ENCODE assay signal across 15 cellular contexts in genomic region chr4:81499840-81500239, GRCh38. TPM values are rescaled to one million over a fixed set of nuclear protein-coding genes. Genes with fewer than 3 reads are reported as not detected.
DNase-seq lines count a peak whose midpoint lies in the region; ATAC-seq and TF ChIP-seq lines count a peak whose summit lies in the region.
"Had no signal": no experiment of that assay in that cellular context is flagged by ENCODE, and none has a peak within 500 bp of the region (broad histone marks: within the 10 kb centered on the region; RNA-seq: fewer than 3 reads in every experiment).

No MANE protein-coding gene starts in this region.

- no peak for ATAC-seq in GM21737 (IDR thresholded peaks at IDR 0.05; ENCODE audit: unreplicated experiment)
- ATAC-seq: activated CD4-positive, CD25-positive, alpha-beta regulatory T cell treated with anti-CD3 and anti-CD28 coated beads, Interleukin-2, amount 50 U/mL, for 24 hours had no signal

- H3K9me3 ChIP-seq in Loucy (ENCODE audit: insufficient read depth, low read depth, low read length) (no peaks in the 10 kb centered on the region), Peyer's patch (no peaks in the 10 kb centered on the region), HAP-1 (no peaks in the 10 kb centered on the region)
- H3K9me3 ChIP-seq: esophagus muscularis mucosa, vagina had no signal

- H4K20me1 ChIP-seq in Loucy (ENCODE audit: insufficient read depth, low read length, poor library complexity, severe bottlenecking): no peaks in the 10 kb centered on the region

- no peaks in the 10 kb centered on the region for H3K79me2 ChIP-seq in Loucy (ENCODE audit: insufficient read depth, low read length)

- H3K4me3 ChIP-seq in Loucy (ENCODE audit: low read length, poor library complexity, severe bottlenecking) (no peak overlapping the region), Peyer's patch (no peak overlapping the region), HAP-1 (no peak overlapping the region)
- H3K4me3 ChIP-seq: esophagus muscularis mucosa, vagina had no signal

- peaks cover 27% of the 10 kb centered on the region for H3K4me1 ChIP-seq in Loucy (ENCODE audit: insufficient read depth, low read length, poor library complexity, severe bottlenecking)
- H3K4me1 ChIP-seq in Peyer's patch: peaks cover 0 to 4% (median under 1%) of the 10 kb centered on the region in 4 donors
- no peaks in the 10 kb centered on the region for H3K4me1 ChIP-seq in HAP-1

- DNase-seq in ACHN: peak; percentile 35
- DNase-seq in NCI-H524 (lab: John Stamatoyannopoulos, UW): peak; percentile 82 to 89
- peak; percentile 66 for DNase-seq in islet precursor cell
- DNase-seq in Peyer's patch: no peak
- no peak for DNase-seq in SHP77 (lab: John Stamatoyannopoulos, UW)
- DNase-seq in HAP-1 (ENCODE audit: low spot score in 2 of 2): no peak
- DNase-seq: EL, GOT3, hypothalamus, mammary epithelial cell had no signal

- H3K27me3 ChIP-seq in Loucy (ENCODE audit: insufficient read depth, low read length, poor library complexity, severe bottlenecking): no peaks in the 10 kb centered on the region
- H3K27me3 ChIP-seq in Peyer's patch: no peaks in the 10 kb centered on the region
- H3K27me3 ChIP-seq in HAP-1 (ENCODE audit: low read depth): 0 out of 2 replicates have a peak, but pooled peaks cover 2% of the 10 kb centered on the region
- H3K27me3 ChIP-seq: esophagus muscularis mucosa, vagina had no signal

- H3K4me2 ChIP-seq in Loucy (ENCODE audit: low read depth, low read length, poor library complexity, severe bottlenecking): no peak overlapping the region

- H3K9ac ChIP-seq in Loucy (ENCODE audit: low read depth, low read length, poor library complexity, severe bottlenecking): peak overlapping the region; percentile 42

- TF ChIP-seq CTCF in Loucy (conservative IDR thresholded peaks at IDR 0.05; ENCODE audit: low read length): no peak
- no peak for TF ChIP-seq CTCF in Peyer's patch (IDR thresholded peaks at IDR 0.05)

- in situ Hi-C loops in ACHN (cut with HindIII; ENCODE audit: low pct_ligation_motif_present, low pct_unique_long_range_greater_than_20kb, low sequenced_read_pairs): no loop called here
- in situ Hi-C loops in HAP-1 (cut with MboI; ENCODE audit: low sequenced_read_pairs): no loop called here

- H3K9me2 ChIP-seq in Loucy (replicated peaks; ENCODE audit: low read depth, low read length): no peaks in the 10 kb centered on the region

- H3K27ac ChIP-seq in Peyer's patch: no peak overlapping the region
- H3K27ac ChIP-seq: esophagus muscularis mucosa, vagina had no signal

- no peak for TF ChIP-seq POLR2A in Peyer's patch (IDR thresholded peaks at IDR 0.05)

- H3F3A ChIP-seq in Loucy (ENCODE audit: low read depth): peaks cover under 1% of the 10 kb centered on the region; the same call in 1 of the 2 replicates

- H3K36me3 ChIP-seq in Loucy (ENCODE audit: insufficient read depth, low read length) (no peaks in the 10 kb centered on the region), Peyer's patch (no peaks in the 10 kb centered on the region), HAP-1 (replicated peaks) (no peaks in the 10 kb centered on the region)
- H3K36me3 ChIP-seq: esophagus muscularis mucosa, vagina had no signal

- 0 out of 2 replicates have a peak overlapping the region, but pooled peaks have one; percentile 45 for H2AFZ ChIP-seq in Loucy (ENCODE audit: low read length)

RNA-seq across cellular contexts. Expression of gene RASGEF1B, which starts 28.1 kb away (rescaled TPM):
- 10 to 100 TPM; 15.4 to 45.4 (median 28.0) TPM for total RNA-seq in Peyer's patch

Comparison
In these comparisons a context has a peak if more than half of its experiments do, and no peak if none do; other contexts are left out.
1. DNase-seq: peak in ACHN (single experiment), NCI-H524 (2 of 2) and islet precursor cell (single experiment); none in Peyer's patch (0 of 3), SHP77 (0 of 2) and HAP-1 (0 of 2).